In the genomic region with DNA sequence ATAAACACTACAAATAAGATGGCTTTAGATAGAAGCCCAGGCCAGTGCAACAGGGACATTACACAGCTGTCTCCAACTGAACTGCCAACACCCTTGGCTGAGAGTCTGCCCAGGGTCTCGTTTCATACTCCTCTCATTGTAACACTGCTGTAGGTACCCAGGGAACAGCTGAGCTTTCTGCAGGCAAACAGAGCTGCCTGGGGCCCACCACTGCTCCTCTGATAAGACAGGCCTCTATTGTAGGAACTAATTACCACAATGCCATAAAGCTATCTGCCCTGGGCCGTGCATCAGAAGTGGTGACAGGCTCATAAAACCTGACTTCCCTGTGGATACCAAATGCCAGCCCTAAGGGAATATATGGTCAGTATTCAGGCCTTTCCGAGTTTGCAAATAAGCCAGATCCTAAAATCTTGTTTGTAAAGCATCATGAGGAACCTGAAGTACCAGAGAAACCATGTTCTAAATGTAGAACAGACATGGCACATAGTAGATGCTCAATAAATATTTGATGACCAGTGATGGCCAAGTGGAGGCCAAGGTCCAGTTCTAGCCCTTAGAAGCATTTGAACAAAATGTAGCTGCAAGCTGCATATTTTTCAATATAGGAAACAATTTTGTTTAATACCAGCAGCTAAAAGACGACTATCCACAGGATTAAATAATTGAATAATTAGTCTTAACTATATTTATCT, we compare ENCODE assay signal across 15 cellular contexts.
"Had no signal": no experiment of that assay in that cellular context is flagged by ENCODE, and none has a peak within 500 bp of the region (broad histone marks: within the 10 kb centered on the region; RNA-seq: fewer than 3 reads in every experiment).

No MANE protein-coding gene starts in this region.

- DNase-seq: activated CD4-positive, alpha-beta T cell treated with anti-CD3 and anti-CD28 coated beads, Interleukin-2, amount 10 ng/mL, durations not matched to agents 7 days and 5 days; activated CD4-positive, CD25-positive, alpha-beta regulatory T cell; activated CD8-positive, alpha-beta memory T cell treated with anti-CD3 and anti-CD28 coated beads for 24 hours; activated naive CD4-positive, alpha-beta T cell treated with anti-CD3 and anti-CD28 coated beads for 36 hours; central memory CD4-positive, alpha-beta T cell; effector memory CD4-positive, alpha-beta T cell; left cardiac atrium; posterior cingulate gyrus; stimulated activated naive B cell treated with anti-CD40 and anti-IgM and Interleukin-4, amounts not matched to agents 10 μg/mL and 1 μg/mL and 100 μg/mL, for 72 hours had no signal

- H3K27ac ChIP-seq: adrenal gland had no signal

- H3K36me3 ChIP-seq: adrenal gland had no signal

- H3K4me3 ChIP-seq: adrenal gland had no signal

- H3K4me3 Mint-ChIP-seq: activated CD4-positive, alpha-beta T cell treated with anti-CD3 and anti-CD28 coated beads, Interleukin-2, amount 10 ng/mL, durations not matched to agents 7 days and 5 days; activated naive CD4-positive, alpha-beta T cell treated with anti-CD3 and anti-CD28 coated beads for 36 hours; activated T-helper 17 cell treated with anti-CD3 and anti-CD28 coated beads, Interleukin-2, amount 50 U/mL, for 72 hours; stimulated activated naive B cell treated with anti-CD40 and anti-IgM and Interleukin-4, amounts not matched to agents 10 μg/mL and 1 μg/mL and 100 μg/mL, for 72 hours; T-helper 1 cell treated with Interleukin-12 subunit alpha and Interleukin-12 subunit beta and Interleukin-4 antibody, amounts not matched to agents 30 μg/mL and 1 μg/mL, for 36 hours; type B pancreatic cell had no signal

- FAIRE-seq: TTC549 had no signal

- H3K4me1 ChIP-seq: adrenal gland had no signal

- H3K4me1 Mint-ChIP-seq: activated CD4-positive, alpha-beta T cell treated with anti-CD3 and anti-CD28 coated beads, Interleukin-2, amount 10 ng/mL, durations not matched to agents 7 days and 5 days had no signal

- H3K9me3 Mint-ChIP-seq: activated CD4-positive, alpha-beta T cell treated with anti-CD3 and anti-CD28 coated beads, Interleukin-2, amount 10 ng/mL, durations not matched to agents 7 days and 5 days; T-helper 1 cell treated with Interleukin-12 subunit alpha and Interleukin-12 subunit beta and Interleukin-4 antibody, amounts not matched to agents 30 μg/mL and 1 μg/mL, for 36 hours had no signal

- H3K27ac Mint-ChIP-seq: activated CD4-positive, alpha-beta T cell treated with anti-CD3 and anti-CD28 coated beads, Interleukin-2, amount 10 ng/mL, durations not matched to agents 7 days and 5 days; activated naive CD4-positive, alpha-beta T cell treated with anti-CD3 and anti-CD28 coated beads for 36 hours; activated T-helper 17 cell treated with anti-CD3 and anti-CD28 coated beads, Interleukin-2, amount 50 U/mL, for 72 hours; stimulated activated naive B cell treated with anti-CD40 and anti-IgM and Interleukin-4, amounts not matched to agents 10 μg/mL and 1 μg/mL and 100 μg/mL, for 72 hours; T-helper 1 cell treated with Interleukin-12 subunit alpha and Interleukin-12 subunit beta and Interleukin-4 antibody, amounts not matched to agents 30 μg/mL and 1 μg/mL, for 36 hours; type B pancreatic cell had no signal

- H3K27me3 Mint-ChIP-seq: type B pancreatic cell had no signal

- ATAC-seq: activated T-helper 17 cell treated with anti-CD3 and anti-CD28 coated beads, Interleukin-2, amount 50 U/mL, for 72 hours; right cardiac atrium; stimulated activated naive B cell treated with anti-CD40 and anti-IgM and Interleukin-4, amounts not matched to agents 10 μg/mL and 1 μg/mL and 100 μg/mL, for 72 hours had no signal

- H3K36me3 Mint-ChIP-seq: stimulated activated naive B cell treated with anti-CD40 and anti-IgM and Interleukin-4, amounts not matched to agents 10 μg/mL and 1 μg/mL and 100 μg/mL, for 72 hours; type B pancreatic cell had no signal
